10 cellular contexts compared by ENCODE assay signal in genomic region chr10:77405771-77406241, GRCh38.
DNase-seq lines count a peak whose midpoint lies in the region; ATAC-seq, FAIRE-seq and TF ChIP-seq lines count a peak whose summit lies in the region.
"Had no signal": no experiment of that assay in that cellular context is flagged by ENCODE, and none has a peak within 500 bp of the region (broad histone marks: within the 10 kb centered on the region; RNA-seq: fewer than 3 reads in every experiment).

No MANE protein-coding gene starts in this region.

- DNase-seq in activated CD4-positive, alpha-beta T cell treated with anti-CD3 and anti-CD28 coated beads for 48 hours = peak; percentile 31
- no peak for DNase-seq in activated CD4-positive, alpha-beta T cell treated with anti-CD3 and anti-CD28 coated beads for 4 hours
- DNase-seq in MG63 = peak; percentile 88
- DNase-seq in SKM-1 (lab: John Stamatoyannopoulos, UW; ENCODE audit: unreplicated experiment) = peak; percentile 10
- DNase-seq in glutamatergic neuron = peak; percentile 70
- peak; percentile 87 for DNase-seq in small intestine

- no peak for TF ChIP-seq CTCF in glutamatergic neuron (IDR thresholded peaks at IDR 0.05; ENCODE audit: partially characterized antibody, unreplicated experiment)

- peaks cover 3 to 18% of the 10 kb centered on the region in 2 donors for H3K4me1 ChIP-seq in small intestine (ENCODE audit: control insufficient read depth in 2 of 2, insufficient read depth in 1 of 2, low read depth in 1 of 2, low read length in 1 of 2)

- H3K4me3 Mint-ChIP-seq in glutamatergic neuron (ENCODE audit: unreplicated experiment) = no peak overlapping the region
- H3K4me3 Mint-ChIP-seq: CD8-positive, alpha-beta T cell had no signal

- H3K36me3 Mint-ChIP-seq in glutamatergic neuron (ENCODE audit: unreplicated experiment) = peaks cover 3% of the 10 kb centered on the region
- H3K36me3 Mint-ChIP-seq: CD8-positive, alpha-beta T cell had no signal

- peaks cover 10% of the 10 kb centered on the region for H3K36me3 ChIP-seq in MG63
- H3K36me3 ChIP-seq in small intestine (ENCODE audit: control insufficient read depth in 2 of 2, insufficient read depth in 2 of 2, low read length in 2 of 2) = no peaks in the 10 kb centered on the region

- peaks cover 6% of the 10 kb centered on the region for H3K27me3 Mint-ChIP-seq in glutamatergic neuron (ENCODE audit: unreplicated experiment)

- peaks cover 5% of the 10 kb centered on the region for H3K4me1 Mint-ChIP-seq in glutamatergic neuron (ENCODE audit: low read depth, unreplicated experiment)

- ATAC-seq in HG03354 (IDR thresholded peaks at IDR 0.05; ENCODE audit: poor library complexity, severe bottlenecking, unreplicated experiment) (no peak), GM18858 (IDR thresholded peaks at IDR 0.05; ENCODE audit: unreplicated experiment) (no peak)
- ATAC-seq: CD8-positive, alpha-beta T cell had no signal

- H3K9me3 Mint-ChIP-seq in glutamatergic neuron (ENCODE audit: unreplicated experiment) = peaks cover 5% of the 10 kb centered on the region
- H3K9me3 Mint-ChIP-seq: CD8-positive, alpha-beta T cell had no signal

- WGBS in small intestine, 3 donors = 5 to 16% (median 8%) methylated on average over 5 of the region's 5 CpGs

- H3K4me3 ChIP-seq in MG63 (no peak overlapping the region), small intestine (ENCODE audit: low read depth in 1 of 2, low read length in 2 of 2) (no peak overlapping the region)

- no peaks in the 10 kb centered on the region for H3K27me3 ChIP-seq in MG63
- no peaks in the 10 kb centered on the region for H3K27me3 ChIP-seq in small intestine (ENCODE audit: control insufficient read depth in 2 of 2, insufficient read depth in 2 of 2, low read length in 2 of 2)

- H3K9me3 ChIP-seq in MG63 (no peaks in the 10 kb centered on the region), small intestine (ENCODE audit: control insufficient read depth, low read depth) (no peaks in the 10 kb centered on the region)

- no peak overlapping the region for H3K27ac ChIP-seq in small intestine (ENCODE audit: low read depth in 1 of 2, low read length in 1 of 2)
- H3K27ac ChIP-seq: VCaP had no signal

- H3K27ac Mint-ChIP-seq in glutamatergic neuron (ENCODE audit: unreplicated experiment) = no peak overlapping the region
- H3K27ac Mint-ChIP-seq: CD8-positive, alpha-beta T cell had no signal

- no peak for FAIRE-seq in small intestine (lab: Jason Lieb, UNC)

Comparison
In these comparisons a context has a peak if more than half of its experiments do, and no peak if none do; other contexts are left out.
1. DNase-seq: peak in activated CD4-positive, alpha-beta T cell treated with anti-CD3 and anti-CD28 coated beads for 48 hours (single experiment), MG63 (single experiment), SKM-1 (single experiment), glutamatergic neuron (single experiment) and small intestine (single experiment); none in activated CD4-positive, alpha-beta T cell treated with anti-CD3 and anti-CD28 coated beads for 4 hours (0 of 2).